In genomic region chr14:50932592-50933500, GRCh38 we compare ENCODE assay signal across 21 cellular contexts. TPM values are rescaled to one million over a fixed set of nuclear protein-coding genes. Genes with fewer than 3 reads are reported as not detected.
A peak's percentile ranks its signal among the peaks of the same experiment; 100 is the strongest.
DNase-seq lines count a peak whose midpoint lies in the region; ATAC-seq and TF ChIP-seq lines count a peak whose summit lies in the region.
"Had no signal": no experiment of that assay in that cellular context is flagged by ENCODE, and none has a peak within 500 bp of the region (broad histone marks: within the 10 kb centered on the region; RNA-seq: fewer than 3 reads in every experiment).

No MANE protein-coding gene starts in this region.

- H3K4me3 ChIP-seq in HEK293 (ENCODE audit: low read depth, low read length) (no peak overlapping the region), PC-9 (no peak overlapping the region), ectodermal cell (ENCODE audit: insufficient read depth, low read depth, low read length) (no peak overlapping the region), lower leg skin (ENCODE audit: low read depth, poor library complexity, severe bottlenecking) (no peak overlapping the region)
- H3K4me3 ChIP-seq: dorsolateral prefrontal cortex, esophagus muscularis mucosa, left lung, right atrium auricular region, testis had no signal

- H3K36me3 ChIP-seq in HEK293 (ENCODE audit: control insufficient read depth in 2 of 2, insufficient read depth in 1 of 2, low read length in 2 of 2) (peaks cover 23 to 79% of the 10 kb centered on the region in 2 experiments), PC-9 (ENCODE audit: low read depth) (peaks cover 42% of the 10 kb centered on the region), ectodermal cell (ENCODE audit: control insufficient read depth, insufficient read depth, low read length) (peaks cover 4% of the 10 kb centered on the region)

- H3K9me3 ChIP-seq in HEK293 (ENCODE audit: control insufficient read depth, insufficient read depth, low read depth, low read length), result no peaks in the 10 kb centered on the region
- H3K9me3 ChIP-seq in PC-9 (ENCODE audit: insufficient read depth, low read depth), result no peaks in the 10 kb centered on the region
- no peaks in the 10 kb centered on the region for H3K9me3 ChIP-seq in ectodermal cell (ENCODE audit: control insufficient read depth, low read length)
- H3K9me3 ChIP-seq: esophagus muscularis mucosa, left lung, right atrium auricular region, testis had no signal

- intact Hi-C loops in PC-9 (cut with micrococcal nuclease; ENCODE audit: unreplicated experiment) (no loop called here), Right ventricle myocardium superior (cut with DNase I) (no loop called here), lower leg skin (cut with DNase I; ENCODE audit: low total_unique reads) (no loop called here)

- DNase-seq in PC-9 (peak in 1 of 2 experiments; percentile 51), renal cortical epithelial cell (ENCODE audit: low read depth) (peak; percentile 94), Right ventricle myocardium superior (no peak), NCI-H446 treated with DMSO at 0.1 percent for 48 hours (lab: John Stamatoyannopoulos, UW) (no peak), lower leg skin (ENCODE audit: low spot score in 2 of 2) (no peak)
- DNase-seq: activated CD4-positive, alpha-beta T cell treated with anti-CD3 and anti-CD28 coated beads for 4 hours; activated CD8-positive, alpha-beta memory T cell treated with anti-CD3 and anti-CD28 coated beads, Interleukin-2, amount 10 ng/mL, durations not matched to agents 7 days and 5 days; AML-193; COR-L47; dorsolateral prefrontal cortex; KG1; left lung; NCI-H1105; NCI-H2107; NCI-H526; T-helper 9 cell; testis had no signal

- WGBS in ectodermal cell, 2 experiments, result 79 to 86% methylated on average over 4 of the region's 4 CpGs
- 84 to 88% methylated on average over 4 of the region's 4 CpGs for WGBS in lower leg skin, 2 donors

- TF ChIP-seq POLR2A in lower leg skin (IDR thresholded peaks at IDR 0.05), result no peak

- H3K27ac ChIP-seq in HEK293 (ENCODE audit: extremely low read depth, low read depth, low read length) (no peak overlapping the region), PC-9 (0 out of 2 replicates have a peak overlapping the region, but pooled peaks have one; percentile 15), ectodermal cell (ENCODE audit: insufficient read depth, low read depth, low read length, poor library complexity, severe bottlenecking) (peak overlapping the region; percentile 33)
- H3K27ac ChIP-seq: esophagus muscularis mucosa, right atrium auricular region, testis had no signal

- no peak overlapping the region for H2AFZ ChIP-seq in PC-9

- no peak for ATAC-seq in Right ventricle myocardium superior (ENCODE audit: poor library complexity)
- ATAC-seq: activated CD8-positive, alpha-beta memory T cell treated with anti-CD3 and anti-CD28 coated beads, Interleukin-2, amount 10 ng/mL, durations not matched to agents 7 days and 5 days; left lung had no signal

- H3K4me1 ChIP-seq in HEK293 (ENCODE audit: control insufficient read depth, insufficient read depth, low read length), result no peaks in the 10 kb centered on the region
- H3K4me1 ChIP-seq in PC-9 (replicated peaks; ENCODE audit: insufficient read depth), result peaks cover 17% of the 10 kb centered on the region
- H3K4me1 ChIP-seq in ectodermal cell (ENCODE audit: control insufficient read depth, insufficient read depth, low read length), result no peaks in the 10 kb centered on the region
- H3K4me1 ChIP-seq: esophagus muscularis mucosa, right atrium auricular region, testis had no signal

- BruUV-seq in PC-9 (replicated peaks; lab: Mats Ljungman, UMichigan), result no TSS peak

- H3F3A ChIP-seq in PC-9 (ENCODE audit: insufficient read depth, low read depth), result peaks cover 16% of the 10 kb centered on the region

- CTCF ChIA-PET in HEK293 (lab: Yijun Ruan, JAX) (no interaction called here), PC-9 (lab: Charles Lee) (interaction anchor here (0.5 kb wide), 1 partner anchor 125 kb away, joined by 14 read pairs; no protein-coding TSS in a partner anchor)

- H3K9me2 ChIP-seq in PC-9 (ENCODE audit: insufficient read depth), result no peaks in the 10 kb centered on the region; the same call in 1 of the 2 replicates

- H3K79me2 ChIP-seq in PC-9 (ENCODE audit: low read depth), result no peaks in the 10 kb centered on the region

- 0 out of 2 replicates have a peak overlapping the region, but pooled peaks have one; percentile 24 for H3K4me2 ChIP-seq in PC-9

- H3K27me3 ChIP-seq in PC-9 (ENCODE audit: insufficient read depth, low read depth), result no peaks in the 10 kb centered on the region
- no peaks in the 10 kb centered on the region for H3K27me3 ChIP-seq in ectodermal cell (ENCODE audit: control insufficient read depth, insufficient read depth, low read length, poor library complexity, severe bottlenecking)
- H3K27me3 ChIP-seq: dorsolateral prefrontal cortex, esophagus muscularis mucosa, left lung, right atrium auricular region, testis had no signal

- no peak for TF ChIP-seq CTCF in HEK293 (tag by site-specific recombination; IDR thresholded peaks at IDR 0.05)
- TF ChIP-seq CTCF in PC-9 (conservative IDR thresholded peaks at IDR 0.05), result no peak
- no peak for TF ChIP-seq CTCF in lower leg skin (IDR thresholded peaks at IDR 0.05)

- H4K20me1 ChIP-seq in PC-9 (ENCODE audit: insufficient read depth), result no peaks in the 10 kb centered on the region

- POLR2A ChIA-PET in HEK293 (lab: Yijun Ruan, JAX) (interaction anchor here (0.8 kb wide), 1 partner anchor 12 kb away, joined by 3 read pairs; no protein-coding TSS in a partner anchor), PC-9 (lab: Charles Lee; ENCODE audit: unreplicated experiment) (interaction anchor here (0.6 kb wide), 1 partner anchor 383 kb away, joined by 4 read pairs; no protein-coding TSS in a partner anchor)

TF ChIP-seq in HEK293, 187 proteins besides CTCF, POLR2A, EP300 and RAD21 (continues in another document):
- TF ChIP-seq ZFHX2 (tag by site-specific recombination; conservative IDR thresholded peaks at IDR 0.05) (no peak), ZNF423 (tag by site-specific recombination; IDR thresholded peaks at IDR 0.05) (no peak), PBX3 (CRISPR knock-in tag; IDR thresholded peaks at IDR 0.05) (no peak), ZNF280D (tag by site-specific recombination; IDR thresholded peaks at IDR 0.05) (no peak), ZNF513 (tag by site-specific recombination; IDR thresholded peaks at IDR 0.05) (0 out of 2 replicates have a peak, but pooled peaks have one; percentile 37), KLF8 (tag by site-specific recombination; IDR thresholded peaks at IDR 0.05) (no peak), ZNF707 (tag by site-specific recombination; IDR thresholded peaks at IDR 0.05) (no peak), MEIS1 (CRISPR knock-in tag; IDR thresholded peaks at IDR 0.05; ENCODE audit: borderline replicate concordance) (no peak), ZNF837 (tag by site-specific recombination; IDR thresholded peaks at IDR 0.05) (no peak)

RNA-seq across cellular contexts. Expression of gene PYGL, which starts 11.4 kb away (rescaled TPM):
- total RNA-seq in PC-9 (2021), result 75.6 and 84.2 TPM in 2 replicates
- 54.8 TPM for polyA plus RNA-seq in ectodermal cell (2013, experiment 1 of 4)
- 56.0 TPM for polyA plus RNA-seq in ectodermal cell (2013, experiment 2 of 4)
- polyA plus RNA-seq in ectodermal cell (2013, experiment 3 of 4), result 41.5 TPM
- polyA plus RNA-seq in ectodermal cell (2013, experiment 4 of 4), result 44.3 TPM
- total RNA-seq in renal cortical epithelial cell, result 112 and 202 TPM in 2 replicates
- 8.3 TPM for total RNA-seq in Right ventricle myocardium superior
- total RNA-seq in lower leg skin, result 10 to 100 TPM; 37.0 to 59.1 (median 51.6) TPM
